Comparison of ENCODE assay signal across 9 cellular contexts in genomic region chr11:3641701-3642070, GRCh38. TPM values are rescaled to one million over a fixed set of nuclear protein-coding genes. Genes with fewer than 3 reads are reported as not detected.
A peak's percentile ranks its signal among the peaks of the same experiment; 100 is the strongest.
DNase-seq lines count a peak whose midpoint lies in the region; ATAC-seq and TF ChIP-seq lines count a peak whose summit lies in the region.
"Had no signal": no experiment of that assay in that cellular context is flagged by ENCODE, and none has a peak within 500 bp of the region (broad histone marks: within the 10 kb centered on the region; RNA-seq: fewer than 3 reads in every experiment).

Gene ART5, minus strand, starts transcription at chr11:3641992. Its CDS starts 130 bp downstream, at chr11:3641862.

- H3K4me3 ChIP-seq in hepatocyte: peak within 1 kb of the TSS; percentile 71
- peak within 1 kb of the TSS; percentile 56 for H3K4me3 ChIP-seq in skeletal muscle cell (ENCODE audit: low read depth, low read length)

- H3K4me1 Mint-ChIP-seq in H9: peaks cover 9 to 13% of the 10 kb centered on the region in 2 experiments
- peaks cover 5% of the 10 kb centered on the region for H3K4me1 Mint-ChIP-seq in activated T-cell treated with anti-CD3 and anti-CD28 coated beads, Interleukin-2, amount 50 U/mL, for 4 hours (ENCODE audit: low read depth)

- H3K9me3 ChIP-seq in H9 (ENCODE audit: control insufficient read depth, low read depth, low read length) (no peaks in the 10 kb centered on the region), hepatocyte (ENCODE audit: low read depth) (no peaks in the 10 kb centered on the region)

- peak within 1 kb of the TSS; percentile 69 for H3K14ac ChIP-seq in H9 (ENCODE audit: insufficient read depth, low read length)

- no peak within 1 kb of the TSS for H2BK5ac ChIP-seq in H9 (ENCODE audit: insufficient read length, low read length)

- H2AFZ ChIP-seq in H9 (ENCODE audit: low read length): no peak within 1 kb of the TSS
- peak within 1 kb of the TSS; percentile 90 for H2AFZ ChIP-seq in hepatocyte

- H3K27me3 Mint-ChIP-seq in H9 (ENCODE audit: low read depth): peaks cover 28% of the 10 kb centered on the region
- peaks cover 22% of the 10 kb centered on the region for H3K27me3 Mint-ChIP-seq in activated T-cell treated with anti-CD3 and anti-CD28 coated beads, Interleukin-2, amount 50 U/mL, for 4 hours (ENCODE audit: low read depth)

- no peak within 1 kb of the TSS for H2BK20ac ChIP-seq in H9 (ENCODE audit: low read depth, low read length, poor library complexity, severe bottlenecking)

- peak within 1 kb of the TSS; percentile 82 for H3K4me2 ChIP-seq in H9 (ENCODE audit: insufficient read depth, insufficient read length, low read length)
- H3K4me2 ChIP-seq in hepatocyte: peak within 1 kb of the TSS; percentile 96

- H3K36me3 ChIP-seq in hepatocyte (replicated peaks; ENCODE audit: insufficient read depth, low read depth): no peaks in the 10 kb centered on the region

- peak within 1 kb of the TSS; percentile 73 to 91 for H3K4me3 Mint-ChIP-seq in H9
- peak within 1 kb of the TSS; percentile 75 for H3K4me3 Mint-ChIP-seq in activated T-cell treated with anti-CD3 and anti-CD28 coated beads, Interleukin-2, amount 50 U/mL, for 4 hours

- ATAC-seq in activated T-cell treated with anti-CD3 and anti-CD28 coated beads, Interleukin-2, amount 50 U/mL, for 4 hours: no peak
- ATAC-seq in GM21786 (IDR thresholded peaks at IDR 0.05; ENCODE audit: unreplicated experiment): no peak
- no peak for ATAC-seq in GM21723 (IDR thresholded peaks at IDR 0.05; ENCODE audit: unreplicated experiment)

- H2BK15ac ChIP-seq in H9 (ENCODE audit: low read depth, low read length): no peak within 1 kb of the TSS

- H2AK5ac ChIP-seq in H9 (ENCODE audit: insufficient read length, low read length): no peak within 1 kb of the TSS

- no peak within 1 kb of the TSS for H3K56ac ChIP-seq in H9 (ENCODE audit: insufficient read length, low read depth, low read length)

- H3K79me2 ChIP-seq in H9 (ENCODE audit: insufficient read depth, low read length): no peaks in the 10 kb centered on the region
- no peaks in the 10 kb centered on the region for H3K79me2 ChIP-seq in hepatocyte

- DNase-seq in H9 (no peak), hepatocyte (ENCODE audit: low spot score) (no peak), skeletal muscle cell (ENCODE audit: low read depth) (no peak), SIG-M5 (lab: John Stamatoyannopoulos, UW) (no peak), HUDEP-2 (lab: John Stamatoyannopoulos, UW; ENCODE audit: unreplicated experiment in 76 of 76) (no peak)
- DNase-seq in activated T-cell treated with anti-CD3 and anti-CD28 coated beads, Interleukin-2, amount 50 U/mL, for 4 hours: no peak

- H3K4me1 ChIP-seq in H9 (ENCODE audit: insufficient read depth, low read length) (no peaks in the 10 kb centered on the region), hepatocyte (ENCODE audit: insufficient read depth) (peaks cover 12% of the 10 kb centered on the region)

- no peak within 1 kb of the TSS for H4K91ac ChIP-seq in H9 (ENCODE audit: insufficient read length, low read depth, low read length)

- peak within 1 kb of the TSS; percentile 80 for H3K18ac ChIP-seq in H9 (ENCODE audit: insufficient read length, low read depth, low read length)

- WGBS in H9 (ENCODE audit: extremely low coverage, insufficient read length, low lambda C conversion rate): no CpG with 5 or more reads among the region's 21 CpGs
- 23% methylated on average over 7 of the region's 21 CpGs for WGBS in hepatocyte (ENCODE audit: low lambda C conversion rate, missing lambda C conversion rate)

- H3K23ac ChIP-seq in H9 (ENCODE audit: insufficient read length, low read depth, low read length): no peak within 1 kb of the TSS

- no peak within 1 kb of the TSS for H2BK120ac ChIP-seq in H9 (ENCODE audit: low read depth, low read length, poor library complexity, severe bottlenecking)

- H3K27ac ChIP-seq in H9 (ENCODE audit: insufficient read length, low read depth, low read length) (peak within 1 kb of the TSS; percentile 1), hepatocyte (peak within 1 kb of the TSS; percentile 66)

- no peak within 1 kb of the TSS for H4K8ac ChIP-seq in H9 (replicated peaks; ENCODE audit: insufficient read length, low read depth, low read length)

- H3K9me3 Mint-ChIP-seq in H9: peaks cover 11 to 17% of the 10 kb centered on the region in 2 experiments
- no peaks in the 10 kb centered on the region for H3K9me3 Mint-ChIP-seq in activated T-cell treated with anti-CD3 and anti-CD28 coated beads, Interleukin-2, amount 50 U/mL, for 4 hours

- peak within 1 kb of the TSS; percentile 30 for H3K9ac ChIP-seq in H9 (ENCODE audit: extremely low read depth, insufficient read length, low read length)

- peaks cover 5 to 15% (median 7%) of the 10 kb centered on the region in 3 experiments; a peak in 6 of 7 replicates for H3K36me3 Mint-ChIP-seq in H9 (ENCODE audit: insufficient read depth in 1 of 3, low read depth in 3 of 3)
- H3K36me3 Mint-ChIP-seq in activated T-cell treated with anti-CD3 and anti-CD28 coated beads, Interleukin-2, amount 50 U/mL, for 4 hours (ENCODE audit: insufficient read depth): no peaks in the 10 kb centered on the region

- no peak within 1 kb of the TSS for H3T11ph ChIP-seq in H9 (ENCODE audit: low read length)

- H3K4ac ChIP-seq in H9 (ENCODE audit: low read depth, low read length): no peak within 1 kb of the TSS

- H3K27me3 ChIP-seq in H9 (ENCODE audit: insufficient read depth, low read length) (no peaks in the 10 kb centered on the region), hepatocyte (no peaks in the 10 kb centered on the region)

- no peaks in the 10 kb centered on the region for H3K79me1 ChIP-seq in H9 (ENCODE audit: insufficient read depth, low read depth, low read length, poor library complexity, severe bottlenecking)

- TF ChIP-seq CTCF in H9 (conservative IDR thresholded peaks at IDR 0.05) (no peak), hepatocyte (IDR thresholded peaks at IDR 0.05; ENCODE audit: poor library complexity) (no peak)

- H4K20me1 ChIP-seq in H9 (ENCODE audit: control insufficient read depth, insufficient read depth, insufficient read length): no peaks in the 10 kb centered on the region
- no peaks in the 10 kb centered on the region for H4K20me1 ChIP-seq in hepatocyte (ENCODE audit: insufficient read depth, poor library complexity, severe bottlenecking)

- peaks cover 13% of the 10 kb centered on the region for H3K23me2 ChIP-seq in H9 (ENCODE audit: insufficient read length, low read depth, low read length, poor library complexity, severe bottlenecking)

- no peak within 1 kb of the TSS for H4K5ac ChIP-seq in H9 (ENCODE audit: insufficient read length, low read depth, low read length)

- no peak within 1 kb of the TSS for H2BK12ac ChIP-seq in H9 (ENCODE audit: insufficient read length, low read depth, low read length)

- H3K9me2 ChIP-seq in hepatocyte (replicated peaks; ENCODE audit: insufficient read depth): no peaks in the 10 kb centered on the region

- peak within 1 kb of the TSS; percentile 96 to 99 (median 99) for H3K27ac Mint-ChIP-seq in H9

RNA-seq across cellular contexts. Expression of gene ART5, which starts in this region (rescaled TPM):
- total RNA-seq in H9 (2021): 7.5 and 7.9 TPM in 2 replicates
- total RNA-seq in activated T-cell treated with anti-CD3 and anti-CD28 coated beads, Interleukin-2, amount 50 U/mL, for 4 hours: not detected
- total RNA-seq in hepatocyte: 2.3 and 6.3 TPM in 2 replicates
- polyA plus RNA-seq in hepatocyte: 12.4 and 19.3 TPM in 2 replicates
- total RNA-seq: pulmonary artery endothelial cell had no signal
